Comparison of ENCODE assay signal across 10 cellular contexts in genomic region chr15:96416934-96417759, GRCh38.
DNase-seq lines count a peak whose midpoint lies in the region; ATAC-seq and TF ChIP-seq lines count a peak whose summit lies in the region.
"Had no signal": no experiment of that assay in that cellular context is flagged by ENCODE, and none has a peak within 500 bp of the region (broad histone marks: within the 10 kb centered on the region; RNA-seq: fewer than 3 reads in every experiment).

No MANE protein-coding gene starts in this region.

- intact Hi-C loops in activated T-helper 1 cell treated with anti-CD3 and anti-CD28 coated beads, Interleukin-12 subunit alpha, Interleukin-12 subunit beta, Interleukin-2, Interleukin-4 antibody, amounts not matched to agents 30 ng/mL and 10 ng/mL and 1 ng/mL, durations not matched to agents 14 hours and 24 hours and 36 hours (cut with micrococcal nuclease): no loop called here
- intact Hi-C loops in activated CD4-positive, alpha-beta memory T cell treated with anti-CD3 and anti-CD28 coated beads for 36 hours (cut with micrococcal nuclease): loop anchor here (5.0 kb wide), 1 partner anchor 55 kb away; no protein-coding TSS in a partner anchor

- no peaks in the 10 kb centered on the region for H3K79me2 ChIP-seq in GM23338 (replicated peaks; ENCODE audit: insufficient read depth)

- H3K36me3 Mint-ChIP-seq in GM23338 (ENCODE audit: low read depth): no peaks in the 10 kb centered on the region
- H3K36me3 Mint-ChIP-seq in activated T-helper 1 cell treated with anti-CD3 and anti-CD28 coated beads, Interleukin-12 subunit alpha, Interleukin-12 subunit beta, Interleukin-2, Interleukin-4 antibody, amounts not matched to agents 30 ng/mL and 10 ng/mL and 1 ng/mL, durations not matched to agents 14 hours and 24 hours and 36 hours (ENCODE audit: low read depth): no peaks in the 10 kb centered on the region
- no peaks in the 10 kb centered on the region for H3K36me3 Mint-ChIP-seq in activated CD4-positive, alpha-beta memory T cell treated with anti-CD3 and anti-CD28 coated beads for 36 hours

- peaks cover 66% of the 10 kb centered on the region for H3K4me1 ChIP-seq in GM23338 (ENCODE audit: insufficient read depth)

- no peak overlapping the region for H3K27ac Mint-ChIP-seq in GM23338
- H3K27ac Mint-ChIP-seq in activated T-helper 1 cell treated with anti-CD3 and anti-CD28 coated beads, Interleukin-12 subunit alpha, Interleukin-12 subunit beta, Interleukin-2, Interleukin-4 antibody, amounts not matched to agents 30 ng/mL and 10 ng/mL and 1 ng/mL, durations not matched to agents 14 hours and 24 hours and 36 hours: peak overlapping the region; percentile 40
- H3K27ac Mint-ChIP-seq in activated CD4-positive, alpha-beta memory T cell treated with anti-CD3 and anti-CD28 coated beads for 36 hours: no peak overlapping the region
- H3K27ac Mint-ChIP-seq: activated T-helper 17 cell treated with anti-CD3 and anti-CD28 coated beads, Interleukin-2, amount 50 U/mL, for 72 hours had no signal

- H3K27me3 Mint-ChIP-seq in GM23338 (ENCODE audit: insufficient read depth, low read depth, poor library complexity): peaks cover 94% of the 10 kb centered on the region
- H3K27me3 Mint-ChIP-seq in activated T-helper 1 cell treated with anti-CD3 and anti-CD28 coated beads, Interleukin-12 subunit alpha, Interleukin-12 subunit beta, Interleukin-2, Interleukin-4 antibody, amounts not matched to agents 30 ng/mL and 10 ng/mL and 1 ng/mL, durations not matched to agents 14 hours and 24 hours and 36 hours (ENCODE audit: insufficient read depth): peaks cover 78% of the 10 kb centered on the region
- H3K27me3 Mint-ChIP-seq in activated CD4-positive, alpha-beta memory T cell treated with anti-CD3 and anti-CD28 coated beads for 36 hours: peaks cover 66% of the 10 kb centered on the region

- TF ChIP-seq CTCF in GM23338 (conservative IDR thresholded peaks at IDR 0.05; ENCODE audit: low read depth in 2 of 2) (no peak), retinal pigment epithelial cell (conservative IDR thresholded peaks at IDR 0.05; ENCODE audit: low read depth, low read length) (no peak)

- H3K36me3 ChIP-seq in GM23338 (ENCODE audit: insufficient read depth): no peaks in the 10 kb centered on the region

- H4K20me1 ChIP-seq in GM23338 (replicated peaks; ENCODE audit: insufficient read depth): peaks cover 33% of the 10 kb centered on the region

- DNase-seq in GM23338 (ENCODE audit: low spot score) (peak; percentile 77), retinal pigment epithelial cell (ENCODE audit: low read depth) (no peak), caudate nucleus (lab: John Stamatoyannopoulos, UW) (no peak), 8988T (no peak)
- no peak for DNase-seq in activated T-helper 1 cell treated with anti-CD3 and anti-CD28 coated beads, Interleukin-12 subunit alpha, Interleukin-12 subunit beta, Interleukin-2, Interleukin-4 antibody, amounts not matched to agents 30 ng/mL and 10 ng/mL and 1 ng/mL, durations not matched to agents 14 hours and 24 hours and 36 hours (ENCODE audit: low spot score)
- DNase-seq in effector CD4-positive, alpha-beta T cell: no peak
- no peak for DNase-seq in activated CD4-positive, alpha-beta memory T cell treated with anti-CD3 and anti-CD28 coated beads for 36 hours
- DNase-seq: SHP77 had no signal

- POLR2A ChIA-PET in activated CD4-positive, alpha-beta memory T cell treated with anti-CD3 and anti-CD28 coated beads for 36 hours (lab: Charles Lee): no interaction called here

- peak overlapping the region; percentile 57 for H3K4me3 Mint-ChIP-seq in GM23338
- H3K4me3 Mint-ChIP-seq in activated T-helper 1 cell treated with anti-CD3 and anti-CD28 coated beads, Interleukin-12 subunit alpha, Interleukin-12 subunit beta, Interleukin-2, Interleukin-4 antibody, amounts not matched to agents 30 ng/mL and 10 ng/mL and 1 ng/mL, durations not matched to agents 14 hours and 24 hours and 36 hours: no peak overlapping the region
- no peak overlapping the region for H3K4me3 Mint-ChIP-seq in activated CD4-positive, alpha-beta memory T cell treated with anti-CD3 and anti-CD28 coated beads for 36 hours
- H3K4me3 Mint-ChIP-seq: activated T-helper 17 cell treated with anti-CD3 and anti-CD28 coated beads, Interleukin-2, amount 50 U/mL, for 72 hours had no signal

- H3F3A ChIP-seq in GM23338 (replicated peaks; ENCODE audit: low read depth): peaks cover 7% of the 10 kb centered on the region; the same call in 1 of the 2 replicates

- peak; percentile 59 for ATAC-seq in GM23338
- ATAC-seq: activated T-helper 17 cell treated with anti-CD3 and anti-CD28 coated beads, Interleukin-2, amount 50 U/mL, for 72 hours had no signal

- peaks cover 2% of the 10 kb centered on the region; the same call in 1 of the 3 replicates for H3K9me3 Mint-ChIP-seq in GM23338
- H3K9me3 Mint-ChIP-seq in activated T-helper 1 cell treated with anti-CD3 and anti-CD28 coated beads, Interleukin-12 subunit alpha, Interleukin-12 subunit beta, Interleukin-2, Interleukin-4 antibody, amounts not matched to agents 30 ng/mL and 10 ng/mL and 1 ng/mL, durations not matched to agents 14 hours and 24 hours and 36 hours: no peaks in the 10 kb centered on the region
- H3K9me3 Mint-ChIP-seq in activated CD4-positive, alpha-beta memory T cell treated with anti-CD3 and anti-CD28 coated beads for 36 hours: no peaks in the 10 kb centered on the region
- H3K9me3 Mint-ChIP-seq: activated T-helper 17 cell treated with anti-CD3 and anti-CD28 coated beads, Interleukin-2, amount 50 U/mL, for 72 hours had no signal

- no peak overlapping the region for H2AFZ ChIP-seq in GM23338

- CTCF ChIA-PET in activated CD4-positive, alpha-beta memory T cell treated with anti-CD3 and anti-CD28 coated beads for 36 hours (lab: Charles Lee): no interaction called here

- H3K4me1 Mint-ChIP-seq in GM23338: peaks cover 42% of the 10 kb centered on the region
- peaks cover 8% of the 10 kb centered on the region for H3K4me1 Mint-ChIP-seq in activated T-helper 1 cell treated with anti-CD3 and anti-CD28 coated beads, Interleukin-12 subunit alpha, Interleukin-12 subunit beta, Interleukin-2, Interleukin-4 antibody, amounts not matched to agents 30 ng/mL and 10 ng/mL and 1 ng/mL, durations not matched to agents 14 hours and 24 hours and 36 hours (ENCODE audit: low read depth)
- peaks cover 2% of the 10 kb centered on the region for H3K4me1 Mint-ChIP-seq in activated CD4-positive, alpha-beta memory T cell treated with anti-CD3 and anti-CD28 coated beads for 36 hours (ENCODE audit: low read depth)
- H3K4me1 Mint-ChIP-seq: activated T-helper 17 cell treated with anti-CD3 and anti-CD28 coated beads, Interleukin-2, amount 50 U/mL, for 72 hours had no signal

- peaks cover 98% of the 10 kb centered on the region for H3K27me3 ChIP-seq in GM23338 (ENCODE audit: insufficient read depth)

- H3K4me2 ChIP-seq in GM23338: peak overlapping the region; percentile 74

- peak overlapping the region; percentile 48 for H3K4me3 ChIP-seq in GM23338
- peak overlapping the region; percentile 4 for H3K4me3 ChIP-seq in iPS-11a (ENCODE audit: low read depth, low read length)
- H3K4me3 ChIP-seq in retinal pigment epithelial cell (ENCODE audit: low read length): peak overlapping the region; percentile 33

- H3K27ac ChIP-seq in GM23338 (ENCODE audit: low read depth): no peak overlapping the region
- H3K27ac ChIP-seq in caudate nucleus (ENCODE audit: low read depth, low read length): no peak overlapping the region

- H3K9me2 ChIP-seq in GM23338 (ENCODE audit: insufficient read depth): no peaks in the 10 kb centered on the region

TF ChIP-seq in GM23338, 12 proteins besides CTCF, POLR2A, EP300 and RAD21:
- TF ChIP-seq ETS1 (IDR thresholded peaks at IDR 0.05) (no peak), EZH2phosphoT487 (IDR thresholded peaks at IDR 0.05; ENCODE audit: unreplicated experiment) (peak; percentile 89), EZH2 (IDR thresholded peaks at IDR 0.05; ENCODE audit: low read depth, unreplicated experiment) (peak; percentile 89)
